In genomic region chr10:27391325-27391724, GRCh38 we compare ENCODE assay signal across 17 cellular contexts.
DNase-seq lines count a peak whose midpoint lies in the region; ATAC-seq, FAIRE-seq and TF ChIP-seq lines count a peak whose summit lies in the region.
"Had no signal": no experiment of that assay in that cellular context is flagged by ENCODE, and none has a peak within 500 bp of the region (broad histone marks: within the 10 kb centered on the region; RNA-seq: fewer than 3 reads in every experiment).

No MANE protein-coding gene starts in this region.

- H3K9me1 ChIP-seq in keratinocyte (ENCODE audit: control insufficient read depth, extremely low read depth, insufficient read depth, low read length) = no peaks in the 10 kb centered on the region

- H3K79me2 ChIP-seq in keratinocyte (ENCODE audit: control insufficient read depth, insufficient read depth, low read length) = no peaks in the 10 kb centered on the region

- H3K9me3 ChIP-seq in keratinocyte (ENCODE audit: control insufficient read depth, low read depth, low read length) = peaks cover 3% of the 10 kb centered on the region

- FAIRE-seq in keratinocyte (lab: Jason Lieb, UNC) = no peak
- FAIRE-seq: GM12892, GM18507 had no signal

- DNase-seq in M059J (ENCODE audit: low read depth) = peak; percentile 8
- peak; percentile 32 for DNase-seq in RWPE1 (ENCODE audit: low spot score)
- peak; percentile 70 for DNase-seq in epithelial cell of esophagus (ENCODE audit: low read depth)
- peak; percentile 72 for DNase-seq in keratinocyte (ENCODE audit: low read depth, low spot score)
- no peak for DNase-seq in anterior cingulate cortex (lab: John Stamatoyannopoulos, UW)
- no peak for DNase-seq in middle frontal gyrus (ENCODE audit: extremely low spot score, low spot score)
- DNase-seq: 8988T; CD4-positive, alpha-beta memory T cell; DMS153; DMS79; GDM1; GOT3; H7 had no signal

- no peak for ATAC-seq in GM21825 (IDR thresholded peaks at IDR 0.05; ENCODE audit: unreplicated experiment)

- TF ChIP-seq CTCF in RWPE1 (conservative IDR thresholded peaks at IDR 0.05; ENCODE audit: low read depth) = no peak
- no peak for TF ChIP-seq CTCF in epithelial cell of esophagus (IDR thresholded peaks at IDR 0.05; ENCODE audit: insufficient read depth, low read depth, low read length, missing control alignments)
- no peak for TF ChIP-seq CTCF in keratinocyte (optimal IDR thresholded peaks at IDR 0.05 in 1 of 3, IDR thresholded peaks at IDR 0.05 in 1 of 3, conservative IDR thresholded peaks at IDR 0.05 in 1 of 3; ENCODE audit: extremely low read depth in 1 of 3, insufficient read depth in 2 of 3, low read length in 3 of 3)

- H3K9ac ChIP-seq in keratinocyte (ENCODE audit: control insufficient read depth, extremely low read depth, insufficient read depth, low read length) = no peak overlapping the region
- H3K9ac ChIP-seq: BLaER1 had no signal

- POLR2A ChIA-PET in RWPE1 (lab: Yijun Ruan, JAX; ENCODE audit: low non-redundant PET) = no interaction called here

- H3K27me3 ChIP-seq in keratinocyte (ENCODE audit: control insufficient read depth, extremely low read depth, insufficient read depth, low read length) = no peaks in the 10 kb centered on the region
- H3K27me3 ChIP-seq: BLaER1 had no signal

- H3K36me3 ChIP-seq in keratinocyte (ENCODE audit: control insufficient read depth in 2 of 2, extremely low read depth in 1 of 2, insufficient read depth in 2 of 2, low read length in 2 of 2) = no peaks in the 10 kb centered on the region
- H3K36me3 ChIP-seq: BLaER1 had no signal

- H2AFZ ChIP-seq in keratinocyte (ENCODE audit: control insufficient read depth, low read length) = no peak overlapping the region

- H3K4me1 ChIP-seq in keratinocyte (ENCODE audit: control insufficient read depth, extremely low read depth, insufficient read depth, low read length) = peaks cover 26% of the 10 kb centered on the region
- H3K4me1 ChIP-seq: BLaER1 had no signal

- dilution Hi-C loops in keratinocyte (cut with MboI; ENCODE audit: extremely low pct_ligation_motif_present, low sequenced_read_pairs) = no loop called here

- H4K20me1 ChIP-seq in keratinocyte (ENCODE audit: control insufficient read depth, extremely low read depth, insufficient read depth, low read length) = no peaks in the 10 kb centered on the region
- H4K20me1 ChIP-seq: BLaER1 had no signal

- CTCF ChIA-PET in RWPE1 (lab: Yijun Ruan, JAX) = no interaction called here

- H3K4me3 ChIP-seq in epithelial cell of esophagus (ENCODE audit: low read length) (no peak overlapping the region), keratinocyte (ENCODE audit: control insufficient read depth in 2 of 3, extremely low read depth in 1 of 3, insufficient read depth in 2 of 3, low read depth in 1 of 3, low read length in 3 of 3) (peak overlapping the region in 1 of 3 experiments; percentile 1)
- H3K4me3 ChIP-seq: BLaER1 had no signal

- H3K27ac ChIP-seq in RWPE1 = peak overlapping the region; percentile 68
- peak overlapping the region; percentile 64 for H3K27ac ChIP-seq in keratinocyte (ENCODE audit: control insufficient read depth, insufficient read depth, low read length)
- H3K27ac ChIP-seq: BLaER1 had no signal

- H3K4me2 ChIP-seq in keratinocyte (ENCODE audit: control insufficient read depth, extremely low read depth, insufficient read depth, low read depth, low read length) = peak overlapping the region; percentile 80
- H3K4me2 ChIP-seq: BLaER1 had no signal

Comparison
In these comparisons a context has a peak if more than half of its experiments do, and no peak if none do; other contexts are left out.
1. DNase-seq: peak in M059J (single experiment), RWPE1 (single experiment), epithelial cell of esophagus (single experiment) and keratinocyte (single experiment); none in anterior cingulate cortex (0 of 58) and middle frontal gyrus (single experiment).